In the genomic region with DNA sequence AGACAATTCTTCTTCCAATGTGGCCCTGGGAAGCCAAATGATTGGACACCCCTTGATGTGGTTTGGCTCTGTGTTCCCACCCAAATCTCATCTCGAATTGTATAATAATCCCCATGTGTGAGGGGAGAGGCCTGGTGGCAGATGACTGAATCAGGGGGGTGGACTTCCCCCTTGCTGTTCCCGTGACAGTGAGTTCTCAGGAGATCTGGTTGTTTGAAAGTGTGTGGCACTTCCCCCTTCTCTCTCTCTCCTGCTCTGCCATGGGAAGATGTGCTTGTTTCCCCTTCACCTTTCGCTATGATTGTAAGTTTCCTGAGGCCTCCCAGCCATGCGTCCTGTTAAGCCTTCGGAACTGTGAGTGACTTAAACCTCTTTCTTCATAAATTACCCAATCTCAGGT, we compare ENCODE assay signal across 29 cellular contexts.
"Had no signal": no experiment of that assay in that cellular context is flagged by ENCODE, and none has a peak within 500 bp of the region (broad histone marks: within the 10 kb centered on the region; RNA-seq: fewer than 3 reads in every experiment).

No MANE protein-coding gene starts in this region.

- ATAC-seq: esophagus mucosa; gastrocnemius medialis; heart left ventricle; left lobe of liver; mucosa of descending colon; natural killer cell treated with Interleukin-12 subunit alpha and Interleukin-12 subunit beta and Interleukin-15 and Interleukin-18, amount 100 ng/mL, for 72 hours; right lobe of liver; stimulated activated naive B cell treated with anti-CD40 and anti-IgM and Interleukin-4, amounts not matched to agents 10 μg/mL and 1 μg/mL and 100 μg/mL, for 72 hours; upper lobe of right lung had no signal

- FAIRE-seq: kidney, small intestine had no signal

- H3K4me3 Mint-ChIP-seq: memory B cell; naive B cell; natural killer cell treated with Interleukin-12 subunit alpha and Interleukin-12 subunit beta and Interleukin-15 and Interleukin-18, amount 100 ng/mL, for 72 hours; neural progenitor cell; stimulated activated naive B cell treated with anti-CD40 and anti-IgM and Interleukin-4, amounts not matched to agents 10 μg/mL and 1 μg/mL and 100 μg/mL, for 72 hours; stimulated activated naive CD8-positive, alpha-beta T cell treated with anti-CD3 and anti-CD28 coated beads, Interleukin-15, Interleukin-2, amounts not matched to agents 100 ng/mL and 50 ng/mL, for 24 hours had no signal

- H3K9ac ChIP-seq: neural progenitor cell, parathyroid adenoma had no signal

- H3K79me2 ChIP-seq: hepatocyte, parathyroid adenoma had no signal

- H3K27ac Mint-ChIP-seq: memory B cell; natural killer cell treated with Interleukin-12 subunit alpha and Interleukin-12 subunit beta and Interleukin-15 and Interleukin-18, amount 100 ng/mL, for 72 hours; neural progenitor cell; progenitor cell of endocrine pancreas; stimulated activated naive B cell treated with anti-CD40 and anti-IgM and Interleukin-4, amounts not matched to agents 10 μg/mL and 1 μg/mL and 100 μg/mL, for 72 hours; stimulated activated naive CD8-positive, alpha-beta T cell treated with anti-CD3 and anti-CD28 coated beads, Interleukin-15, Interleukin-2, amounts not matched to agents 100 ng/mL and 50 ng/mL, for 24 hours had no signal

- H3K9me3 ChIP-seq: gastrocnemius medialis, heart left ventricle, mucosa of descending colon, right lobe of liver, thoracic aorta, tibial nerve, upper lobe of right lung, uterus had no signal

- H3K4me1 ChIP-seq: gastrocnemius medialis, parathyroid adenoma, right lobe of liver, tibial nerve, upper lobe of right lung, uterus had no signal

- H3K4me1 Mint-ChIP-seq: memory B cell; naive B cell; neural progenitor cell; stimulated activated naive B cell treated with anti-CD40 and anti-IgM and Interleukin-4, amounts not matched to agents 10 μg/mL and 1 μg/mL and 100 μg/mL, for 72 hours had no signal

- DNase-seq: cortex of kidney; effector CD4-positive, alpha-beta T cell; foreskin fibroblast; gastrocnemius medialis; heart left ventricle; kidney; mucosa of descending colon; naive B cell; right lobe of liver; small intestine; stimulated activated CD4-positive, alpha-beta T cell treated with anti-CD3 and anti-CD28 coated beads, Interleukin-15, amount 100 ng/mL, for 24 hours; stimulated activated CD4-positive, alpha-beta T cell treated with anti-CD3 and anti-CD28 coated beads, Interleukin-2, amount 100 ng/mL, for 48 hours; stimulated activated naive B cell treated with anti-CD40 and anti-IgM and Interleukin-4, amounts not matched to agents 10 μg/mL and 1 μg/mL and 100 μg/mL, for 72 hours; upper lobe of right lung; uterus had no signal

- H3K27me3 ChIP-seq: dorsolateral prefrontal cortex, gastrocnemius medialis, heart left ventricle, hepatocyte, neural progenitor cell, right lobe of liver, tibial nerve, upper lobe of right lung, uterus had no signal

- H3K36me3 Mint-ChIP-seq: natural killer cell treated with Interleukin-12 subunit alpha and Interleukin-12 subunit beta and Interleukin-15 and Interleukin-18, amount 100 ng/mL, for 72 hours had no signal

- H3K4me3 ChIP-seq: dorsolateral prefrontal cortex, gastrocnemius medialis, heart left ventricle, hepatocyte, lung, mucosa of descending colon, neural progenitor cell, right lobe of liver, thoracic aorta, tibial nerve, upper lobe of right lung, uterus had no signal

- H3K36me3 ChIP-seq: neural progenitor cell, uterus had no signal

- H3K4me2 ChIP-seq: hepatocyte, neural progenitor cell had no signal

- H3K27me3 Mint-ChIP-seq: memory B cell; naive B cell; natural killer cell treated with Interleukin-12 subunit alpha and Interleukin-12 subunit beta and Interleukin-15 and Interleukin-18, amount 100 ng/mL, for 72 hours; progenitor cell of endocrine pancreas; stimulated activated naive B cell treated with anti-CD40 and anti-IgM and Interleukin-4, amounts not matched to agents 10 μg/mL and 1 μg/mL and 100 μg/mL, for 72 hours; stimulated activated naive CD8-positive, alpha-beta T cell treated with anti-CD3 and anti-CD28 coated beads, Interleukin-15, Interleukin-2, amounts not matched to agents 100 ng/mL and 50 ng/mL, for 24 hours had no signal

- H3K9me3 Mint-ChIP-seq: memory B cell; naive B cell; natural killer cell treated with Interleukin-12 subunit alpha and Interleukin-12 subunit beta and Interleukin-15 and Interleukin-18, amount 100 ng/mL, for 72 hours; neural progenitor cell; stimulated activated naive B cell treated with anti-CD40 and anti-IgM and Interleukin-4, amounts not matched to agents 10 μg/mL and 1 μg/mL and 100 μg/mL, for 72 hours; stimulated activated naive CD8-positive, alpha-beta T cell treated with anti-CD3 and anti-CD28 coated beads, Interleukin-15, Interleukin-2, amounts not matched to agents 100 ng/mL and 50 ng/mL, for 24 hours had no signal

- H3K27ac ChIP-seq: dorsolateral prefrontal cortex, epithelial cell of prostate, gastrocnemius medialis, heart left ventricle, hepatocyte, neural progenitor cell, parathyroid adenoma, right lobe of liver, thoracic aorta, tibial nerve, upper lobe of right lung, uterus had no signal

- H2AFZ ChIP-seq: hepatocyte, neural progenitor cell, parathyroid adenoma had no signal
